Comparison of ENCODE assay signal across 1 cellular context in the genomic region with DNA sequence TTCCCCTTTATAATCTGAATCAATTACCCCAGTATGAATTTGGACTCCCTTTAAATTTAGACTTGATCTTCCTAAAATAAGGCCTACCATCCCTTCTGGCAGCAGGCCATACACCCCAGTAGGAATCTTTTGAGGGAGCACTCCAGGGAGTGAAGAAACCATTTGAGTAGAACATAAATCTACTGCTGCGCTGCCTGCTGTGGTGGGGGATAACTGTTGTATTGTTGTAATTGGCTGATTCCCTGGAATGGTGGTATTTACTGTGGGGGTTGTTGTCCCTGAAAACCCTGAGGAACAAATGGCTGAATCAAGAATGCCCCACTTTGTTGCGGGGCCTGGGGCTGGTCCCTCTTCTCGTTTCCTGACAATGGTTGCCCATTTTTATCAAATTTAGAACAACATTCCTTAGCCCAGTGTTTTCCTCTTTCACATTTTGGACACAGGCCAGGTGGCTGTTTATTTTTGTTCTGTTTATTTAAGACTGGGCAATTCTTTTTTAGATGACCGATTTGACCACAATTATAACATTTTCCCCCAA.
TF ChIP-seq lines count a peak whose summit lies in the region.

No MANE protein-coding gene starts in this region.

TF ChIP-seq in HEK293, 187 proteins besides CTCF, POLR2A, EP300 and RAD21:
- peak; percentile 57 for TF ChIP-seq ZIC2 (tag by site-specific recombination; IDR thresholded peaks at IDR 0.05)
